ENCODE assay signal across 25 cellular contexts in genomic region chr3:31145062-31145461, GRCh38.
"Had no signal": no experiment of that assay in that cellular context is flagged by ENCODE, and none has a peak within 500 bp of the region (broad histone marks: within the 10 kb centered on the region; RNA-seq: fewer than 3 reads in every experiment).

No MANE protein-coding gene starts in this region.

- H3K27ac Mint-ChIP-seq: effector memory CD8-positive, alpha-beta T cell; endodermal cell; immature natural killer cell; mesothelial cell of epicardium had no signal

- DNase-seq: dermis blood vessel endothelial cell; dorsolateral prefrontal cortex; effector CD8-positive, alpha-beta T cell; effector memory CD8-positive, alpha-beta T cell; endodermal cell; foreskin keratinocyte; heart left ventricle; hypothalamus; immature natural killer cell; islet precursor cell; kidney; kidney glomerular epithelial cell; left colon; left ventricle myocardium inferior; lower lobe of right lung; mesenchymal stem cell; mucosa of descending colon; naive B cell; naive thymus-derived CD8-positive, alpha-beta T cell had no signal

- H3K36me3 ChIP-seq: esophagus muscularis mucosa, gastroesophageal sphincter, heart left ventricle, left ventricle myocardium inferior, lower lobe of right lung had no signal

- H3K27ac ChIP-seq: coronary artery, dorsolateral prefrontal cortex, esophagus muscularis mucosa, foreskin keratinocyte, gastroesophageal sphincter, heart left ventricle, hepatocyte, left ventricle myocardium inferior, lower lobe of right lung had no signal

- H3K4me1 ChIP-seq: esophagus muscularis mucosa, foreskin keratinocyte, gastroesophageal sphincter, heart left ventricle, left ventricle myocardium inferior, lower lobe of right lung had no signal

- H3K4me1 Mint-ChIP-seq: immature natural killer cell; naive B cell; naive thymus-derived CD8-positive, alpha-beta T cell had no signal

- H3K4me3 ChIP-seq: coronary artery, dorsolateral prefrontal cortex, esophagus muscularis mucosa, gastroesophageal sphincter, heart left ventricle, hepatocyte, left ventricle myocardium inferior, lower lobe of right lung, mucosa of descending colon had no signal

- ATAC-seq: effector memory CD8-positive, alpha-beta T cell; foreskin keratinocyte; gastroesophageal sphincter; heart left ventricle; left colon; left lobe of liver; lower lobe of right lung; mucosa of descending colon; naive thymus-derived CD8-positive, alpha-beta T cell had no signal

- H3K27me3 Mint-ChIP-seq: effector memory CD8-positive, alpha-beta T cell; naive B cell; naive thymus-derived CD8-positive, alpha-beta T cell had no signal

- H3K4me3 Mint-ChIP-seq: effector memory CD8-positive, alpha-beta T cell; endodermal cell; immature natural killer cell; mesothelial cell of epicardium; naive B cell; naive thymus-derived CD8-positive, alpha-beta T cell had no signal
